20 cellular contexts compared by ENCODE assay signal in genomic region chr11:67364783-67365525, GRCh38. TPM values are rescaled to one million over a fixed set of nuclear protein-coding genes. Genes with fewer than 3 reads are reported as not detected.
DNase-seq lines count a peak whose midpoint lies in the region; ATAC-seq and TF ChIP-seq lines count a peak whose summit lies in the region.
"Had no signal": no experiment of that assay in that cellular context is flagged by ENCODE, and none has a peak within 500 bp of the region (broad histone marks: within the 10 kb centered on the region; RNA-seq: fewer than 3 reads in every experiment).

No MANE protein-coding gene starts in this region.

- 82% methylated on average over 5 of the region's 20 CpGs; no CpG with 5 or more reads in 1 of the 2 donors for WGBS in gastroesophageal sphincter (ENCODE audit: low coverage in 1 of 2), 2 donors
- 60 to 76% (median 73%) methylated on average over 15 to 20 of the region's 20 CpGs for WGBS in spleen, 5 donors

- peak; percentile 70 for DNase-seq in DMS53 (lab: John Stamatoyannopoulos, UW)
- peak; percentile 64 for DNase-seq in spleen
- DNase-seq in activated T-cell treated with anti-CD3 and anti-CD28 coated beads, Interleukin-2, amount 50 U/mL, for 72 hours = no peak
- no peak for DNase-seq in activated CD4-positive, alpha-beta T cell treated with anti-CD3 and anti-CD28 coated beads, Interleukin-2, amount 10 ng/mL, durations not matched to agents 24 days and 14 days
- DNase-seq: activated CD4-positive, alpha-beta T cell treated with anti-CD3 and anti-CD28 coated beads for 1 hour; activated naive CD4-positive, alpha-beta T cell treated with anti-CD3 and anti-CD28 coated beads, Interleukin-2, amount 50 U/mL, for 16 hours; gastrocnemius medialis; MV-4-11; NCI-H2081 treated with DMSO at 0.1 percent for 48 hours; NCI-H69; psoas muscle; T-helper 9 cell; trophoblast cell had no signal

- peaks cover 32% of the 10 kb centered on the region for H3K27me3 Mint-ChIP-seq in activated T-cell treated with anti-CD3 and anti-CD28 coated beads, Interleukin-2, amount 50 U/mL, for 72 hours (ENCODE audit: low read depth)
- peaks cover 56% of the 10 kb centered on the region for H3K27me3 Mint-ChIP-seq in activated CD4-positive, alpha-beta T cell treated with anti-CD3 and anti-CD28 coated beads, Interleukin-2, amount 10 ng/mL, durations not matched to agents 24 days and 14 days

- H3F3A ChIP-seq in Loucy (ENCODE audit: low read depth) = no peaks in the 10 kb centered on the region

- no peak for TF ChIP-seq EP300 in gastroesophageal sphincter (IDR thresholded peaks at IDR 0.05)

- no peaks in the 10 kb centered on the region for H3K36me3 ChIP-seq in Loucy (ENCODE audit: insufficient read depth, low read length)
- H3K36me3 ChIP-seq in gastroesophageal sphincter = peaks cover 0 to 18% of the 10 kb centered on the region in 2 donors
- peaks cover 0 to 26% (median 0%) of the 10 kb centered on the region in 6 donors for H3K36me3 ChIP-seq in spleen
- H3K36me3 ChIP-seq: gastrocnemius medialis had no signal

- H4K20me1 ChIP-seq in Loucy (ENCODE audit: insufficient read depth, low read length, poor library complexity, severe bottlenecking) = no peaks in the 10 kb centered on the region

- H3K9me3 Mint-ChIP-seq in activated T-cell treated with anti-CD3 and anti-CD28 coated beads, Interleukin-2, amount 50 U/mL, for 72 hours = no peaks in the 10 kb centered on the region
- no peaks in the 10 kb centered on the region for H3K9me3 Mint-ChIP-seq in activated CD4-positive, alpha-beta T cell treated with anti-CD3 and anti-CD28 coated beads, Interleukin-2, amount 10 ng/mL, durations not matched to agents 24 days and 14 days

- no peak overlapping the region for H3K9ac ChIP-seq in Loucy (ENCODE audit: low read depth, low read length, poor library complexity, severe bottlenecking)

- H3K9me3 ChIP-seq in Loucy (ENCODE audit: insufficient read depth, low read depth, low read length) (no peaks in the 10 kb centered on the region), gastroesophageal sphincter (no peaks in the 10 kb centered on the region), spleen (no peaks in the 10 kb centered on the region)
- H3K9me3 ChIP-seq: gastrocnemius medialis, psoas muscle had no signal

- peak overlapping the region; percentile 50 for H3K4me2 ChIP-seq in Loucy (ENCODE audit: low read depth, low read length, poor library complexity, severe bottlenecking)
- H3K4me2 ChIP-seq: smooth muscle cell had no signal

- H3K4me1 Mint-ChIP-seq in activated T-cell treated with anti-CD3 and anti-CD28 coated beads, Interleukin-2, amount 50 U/mL, for 72 hours (ENCODE audit: low read depth) = peaks cover 28% of the 10 kb centered on the region
- H3K4me1 Mint-ChIP-seq in activated CD4-positive, alpha-beta T cell treated with anti-CD3 and anti-CD28 coated beads, Interleukin-2, amount 10 ng/mL, durations not matched to agents 24 days and 14 days = peaks cover 15% of the 10 kb centered on the region

- no peak overlapping the region for H2AFZ ChIP-seq in Loucy (ENCODE audit: low read length)

- H3K4me3 ChIP-seq in Loucy (ENCODE audit: low read length, poor library complexity, severe bottlenecking) (no peak overlapping the region), gastroesophageal sphincter (no peak overlapping the region), spleen (no peak overlapping the region)
- H3K4me3 ChIP-seq: gastrocnemius medialis, psoas muscle, smooth muscle cell had no signal

- TF ChIP-seq POLR2A in gastroesophageal sphincter (IDR thresholded peaks at IDR 0.05) = no peak
- TF ChIP-seq POLR2A in spleen (IDR thresholded peaks at IDR 0.05) = no peak

- no peaks in the 10 kb centered on the region for H3K9me2 ChIP-seq in Loucy (replicated peaks; ENCODE audit: low read depth, low read length)

- H3K4me1 ChIP-seq in Loucy (ENCODE audit: insufficient read depth, low read length, poor library complexity, severe bottlenecking) (peaks cover 38% of the 10 kb centered on the region), gastroesophageal sphincter (peaks cover 5 to 53% (median 38%) of the 10 kb centered on the region in 3 donors), spleen (peaks cover 40 to 76% (median 62%) of the 10 kb centered on the region in 6 donors)
- H3K4me1 ChIP-seq: gastrocnemius medialis, psoas muscle had no signal

- H3K27me3 ChIP-seq in Loucy (ENCODE audit: insufficient read depth, low read length, poor library complexity, severe bottlenecking) (no peaks in the 10 kb centered on the region), gastroesophageal sphincter (no peaks in the 10 kb centered on the region), spleen (replicated peaks in 1 of 7) (no peaks in the 10 kb centered on the region)

- no peak overlapping the region for H3K4me3 Mint-ChIP-seq in activated T-cell treated with anti-CD3 and anti-CD28 coated beads, Interleukin-2, amount 50 U/mL, for 72 hours
- no peak overlapping the region for H3K4me3 Mint-ChIP-seq in activated CD4-positive, alpha-beta T cell treated with anti-CD3 and anti-CD28 coated beads, Interleukin-2, amount 10 ng/mL, durations not matched to agents 24 days and 14 days

- ATAC-seq in gastroesophageal sphincter (no peak), GM19452 (IDR thresholded peaks at IDR 0.05; ENCODE audit: unreplicated experiment) (no peak), GM18498 (IDR thresholded peaks at IDR 0.05; ENCODE audit: unreplicated experiment) (no peak)
- ATAC-seq in activated T-cell treated with anti-CD3 and anti-CD28 coated beads, Interleukin-2, amount 50 U/mL, for 72 hours (replicated peaks in 1 of 2) = no peak
- ATAC-seq: gastrocnemius medialis, psoas muscle had no signal

- no peak for TF ChIP-seq CTCF in Loucy (conservative IDR thresholded peaks at IDR 0.05; ENCODE audit: low read length)
- no peak for TF ChIP-seq CTCF in gastroesophageal sphincter (IDR thresholded peaks at IDR 0.05)
- no peak for TF ChIP-seq CTCF in spleen (IDR thresholded peaks at IDR 0.05 in 8 of 11, conservative IDR thresholded peaks at IDR 0.05 in 3 of 11)

- H3K36me3 Mint-ChIP-seq in activated T-cell treated with anti-CD3 and anti-CD28 coated beads, Interleukin-2, amount 50 U/mL, for 72 hours (ENCODE audit: insufficient read depth in 2 of 2) = no peaks in the 10 kb centered on the region
- H3K36me3 Mint-ChIP-seq in activated CD4-positive, alpha-beta T cell treated with anti-CD3 and anti-CD28 coated beads, Interleukin-2, amount 10 ng/mL, durations not matched to agents 24 days and 14 days (ENCODE audit: low read depth) = no peaks in the 10 kb centered on the region

- no peak overlapping the region for H3K27ac Mint-ChIP-seq in activated T-cell treated with anti-CD3 and anti-CD28 coated beads, Interleukin-2, amount 50 U/mL, for 72 hours
- no peak overlapping the region for H3K27ac Mint-ChIP-seq in activated CD4-positive, alpha-beta T cell treated with anti-CD3 and anti-CD28 coated beads, Interleukin-2, amount 10 ng/mL, durations not matched to agents 24 days and 14 days

- peak overlapping the region in 3 of 4 donors; percentile 80 to 99 (median 99) for H3K27ac ChIP-seq in gastroesophageal sphincter
- peak overlapping the region in 5 of 8 donors; percentile 41 to 80 (median 54) for H3K27ac ChIP-seq in spleen
- H3K27ac ChIP-seq: gastrocnemius medialis, psoas muscle had no signal

- no peaks in the 10 kb centered on the region for H3K79me2 ChIP-seq in Loucy (ENCODE audit: insufficient read depth, low read length)

- intact Hi-C loops in spleen (cut with DNase I; ENCODE audit: low total_unique reads) = no loop called here
- intact Hi-C loops in activated CD4-positive, alpha-beta T cell treated with anti-CD3 and anti-CD28 coated beads, Interleukin-2, amount 10 ng/mL, durations not matched to agents 24 days and 14 days (cut with micrococcal nuclease) = no loop called here

RNA-seq across cellular contexts. Expression of gene CLCF1, which starts 8.4 kb away (rescaled TPM):
- total RNA-seq in gastroesophageal sphincter = 10 to 100 TPM in 1 of 4 donors, 1 to 10 TPM in 3; 6.1 to 21.7 (median 9.4) TPM
- 10 to 100 TPM in 2 of 7 donors, 1 to 10 TPM in 5; 4.3 to 13.7 (median 6.7) TPM for total RNA-seq in spleen
- polyA plus RNA-seq in spleen = 1 to 10 TPM; 6.0 to 9.3 (median 9.0) TPM
- under 1 TPM; 0.22 to 0.93 TPM for total RNA-seq in activated T-cell treated with anti-CD3 and anti-CD28 coated beads, Interleukin-2, amount 50 U/mL, for 72 hours
- total RNA-seq in activated CD4-positive, alpha-beta T cell treated with anti-CD3 and anti-CD28 coated beads, Interleukin-2, amount 10 ng/mL, durations not matched to agents 24 days and 14 days = 0.63 and 0.66 TPM in 2 replicates
- total RNA-seq: SK-MEL-5 had no signal

RNA-seq across cellular contexts. Expression of gene POLD4, which starts 11.6 kb away (rescaled TPM):
- 10 to 100 TPM; 65.7 to 87.3 (median 74.4) TPM for total RNA-seq in gastroesophageal sphincter
- 100 to 1,000 TPM in 4 of 7 donors, 10 to 100 TPM in 3; 81.4 to 159 (median 103) TPM for total RNA-seq in spleen
- polyA plus RNA-seq in spleen = 100 to 1,000 TPM; 267 to 290 (median 279) TPM
- 10 to 100 TPM; 68.5 to 74.1 TPM for total RNA-seq in activated T-cell treated with anti-CD3 and anti-CD28 coated beads, Interleukin-2, amount 50 U/mL, for 72 hours
- total RNA-seq in activated CD4-positive, alpha-beta T cell treated with anti-CD3 and anti-CD28 coated beads, Interleukin-2, amount 10 ng/mL, durations not matched to agents 24 days and 14 days = 36.0 and 36.4 TPM in 2 replicates

RNA-seq across cellular contexts. Expression of gene RAD9A, which starts 26.8 kb away (rescaled TPM):
- total RNA-seq in gastroesophageal sphincter (10 to 100 TPM in 2 of 4 donors, 1 to 10 TPM in 2; 8.5 to 16.0 (median 11.1) TPM), spleen (10 to 100 TPM; 21.6 to 37.5 (median 29.7) TPM)
- 10 to 100 TPM; 18.2 to 44.8 (median 37.1) TPM for polyA plus RNA-seq in spleen
- total RNA-seq in activated T-cell treated with anti-CD3 and anti-CD28 coated beads, Interleukin-2, amount 50 U/mL, for 72 hours = 10 to 100 TPM; 36.7 to 41.2 TPM
- 31.6 and 34.3 TPM in 2 replicates for total RNA-seq in activated CD4-positive, alpha-beta T cell treated with anti-CD3 and anti-CD28 coated beads, Interleukin-2, amount 10 ng/mL, durations not matched to agents 24 days and 14 days

RNA-seq across cellular contexts. Expression of gene PPP1CA, which starts 36.7 kb away (rescaled TPM):
- total RNA-seq in gastroesophageal sphincter (10 to 100 TPM; 49.9 to 78.6 (median 63.4) TPM), spleen (100 to 1,000 TPM; 147 to 192 (median 157) TPM)
- 100 to 1,000 TPM; 152 to 207 (median 170) TPM for polyA plus RNA-seq in spleen
- total RNA-seq in activated T-cell treated with anti-CD3 and anti-CD28 coated beads, Interleukin-2, amount 50 U/mL, for 72 hours = 100 to 1,000 TPM; 211 to 244 TPM
- total RNA-seq in activated CD4-positive, alpha-beta T cell treated with anti-CD3 and anti-CD28 coated beads, Interleukin-2, amount 10 ng/mL, durations not matched to agents 24 days and 14 days = 251 and 252 TPM in 2 replicates

RNA-seq across cellular contexts. Expression of gene TBC1D10C, which starts 38.9 kb away (rescaled TPM):
- total RNA-seq in gastroesophageal sphincter = 1 to 10 TPM in 3 of 4 donors, under 1 TPM in 1; 0.30 to 2.0 (median 1.5) TPM
- 100 to 1,000 TPM in 4 of 7 donors, 10 to 100 TPM in 3; 66.3 to 132 (median 101) TPM for total RNA-seq in spleen
- 100 to 1,000 TPM; 174 to 270 (median 196) TPM for polyA plus RNA-seq in spleen
- total RNA-seq in activated T-cell treated with anti-CD3 and anti-CD28 coated beads, Interleukin-2, amount 50 U/mL, for 72 hours = 100 to 1,000 TPM in 1 of 2 donors, 10 to 100 TPM in 1; 93.3 to 120 TPM
- 115 and 119 TPM in 2 replicates for total RNA-seq in activated CD4-positive, alpha-beta T cell treated with anti-CD3 and anti-CD28 coated beads, Interleukin-2, amount 10 ng/mL, durations not matched to agents 24 days and 14 days
- total RNA-seq: myocyte, SK-MEL-5, smooth muscle cell had no signal
- polyA plus RNA-seq: smooth muscle cell had no signal

Comparison
In these comparisons a context has a peak if more than half of its experiments do, and no peak if none do; other contexts are left out.
1. DNase-seq: peak in DMS53 (single experiment) and spleen (single experiment); none in activated T-cell treated with anti-CD3 and anti-CD28 coated beads, Interleukin-2, amount 50 U/mL, for 72 hours (0 of 2) and activated CD4-positive, alpha-beta T cell treated with anti-CD3 and anti-CD28 coated beads, Interleukin-2, amount 10 ng/mL, durations not matched to agents 24 days and 14 days (single experiment).